ENCODE assay signal across 20 cellular contexts in the genomic region with DNA sequence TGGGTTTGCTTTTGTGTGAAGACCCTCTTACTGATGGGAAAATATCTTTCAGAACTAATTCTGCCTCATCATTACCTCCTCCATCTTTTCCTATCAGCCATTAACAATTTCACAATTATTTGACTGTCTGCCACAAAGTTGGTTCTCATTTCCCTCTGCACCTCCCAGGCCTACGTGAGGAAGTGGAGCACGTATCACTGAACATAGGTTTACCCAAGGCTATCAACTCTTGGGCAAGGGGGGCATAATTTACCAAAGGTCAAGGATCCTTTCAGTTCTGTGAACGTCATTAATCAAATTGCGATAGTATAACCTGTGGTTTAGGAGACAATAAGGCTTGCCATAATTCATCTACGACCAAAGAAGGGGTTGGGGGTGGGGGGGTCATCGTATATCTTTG.
DNase-seq lines count a peak whose midpoint lies in the region; ATAC-seq, FAIRE-seq and TF ChIP-seq lines count a peak whose summit lies in the region.
"Had no signal": no experiment of that assay in that cellular context is flagged by ENCODE, and none has a peak within 500 bp of the region (broad histone marks: within the 10 kb centered on the region; RNA-seq: fewer than 3 reads in every experiment).

No MANE protein-coding gene starts in this region.

- FAIRE-seq in urothelium cell line (lab: Jason Lieb, UNC), result peak; percentile 13
- FAIRE-seq: bronchial epithelial cell, GM18507 had no signal

- no peaks in the 10 kb centered on the region for H3K9me3 Mint-ChIP-seq in stimulated activated naive CD8-positive, alpha-beta T cell treated with anti-CD3 and anti-CD28 coated beads, Interleukin-15, Interleukin-2, amounts not matched to agents 100 ng/mL and 50 ng/mL, for 24 hours
- H3K9me3 Mint-ChIP-seq in activated CD8-positive, alpha-beta T cell treated with anti-CD3 and anti-CD28 coated beads, Interleukin-2, amount 10 ng/mL, durations not matched to agents 7 days and 5 days (ENCODE audit: insufficient read depth), result no peaks in the 10 kb centered on the region
- H3K9me3 Mint-ChIP-seq in endothelial cell (ENCODE audit: unreplicated experiment), result no peaks in the 10 kb centered on the region
- H3K9me3 Mint-ChIP-seq: H9 had no signal

- CTCF ChIA-PET in activated CD8-positive, alpha-beta T cell treated with anti-CD3 and anti-CD28 coated beads, Interleukin-2, amount 10 ng/mL, durations not matched to agents 7 days and 5 days (lab: Charles Lee), result interaction anchor here (1.0 to 2.1 kb wide), 4 partner anchors 10 to 78 kb away, joined by 3 to 18 read pairs (median 4); no protein-coding TSS in a partner anchor

- peak overlapping the region; percentile 33 for H3K4me3 Mint-ChIP-seq in stimulated activated naive CD8-positive, alpha-beta T cell treated with anti-CD3 and anti-CD28 coated beads, Interleukin-15, Interleukin-2, amounts not matched to agents 100 ng/mL and 50 ng/mL, for 24 hours
- no peak overlapping the region for H3K4me3 Mint-ChIP-seq in activated CD8-positive, alpha-beta T cell treated with anti-CD3 and anti-CD28 coated beads, Interleukin-2, amount 10 ng/mL, durations not matched to agents 7 days and 5 days
- no peak overlapping the region for H3K4me3 Mint-ChIP-seq in endothelial cell (ENCODE audit: unreplicated experiment)
- H3K4me3 Mint-ChIP-seq: H9 had no signal

- TF ChIP-seq CTCF in endothelial cell (IDR thresholded peaks at IDR 0.05; ENCODE audit: unreplicated experiment), result no peak

- H3K27ac Mint-ChIP-seq in stimulated activated naive CD8-positive, alpha-beta T cell treated with anti-CD3 and anti-CD28 coated beads, Interleukin-15, Interleukin-2, amounts not matched to agents 100 ng/mL and 50 ng/mL, for 24 hours, result peak overlapping the region; percentile 89
- H3K27ac Mint-ChIP-seq in activated CD8-positive, alpha-beta T cell treated with anti-CD3 and anti-CD28 coated beads, Interleukin-2, amount 10 ng/mL, durations not matched to agents 7 days and 5 days, result peak overlapping the region; percentile 78
- H3K27ac Mint-ChIP-seq in endothelial cell (ENCODE audit: unreplicated experiment), result no peak overlapping the region
- H3K27ac Mint-ChIP-seq: H9 had no signal

- H3K27me3 Mint-ChIP-seq in stimulated activated naive CD8-positive, alpha-beta T cell treated with anti-CD3 and anti-CD28 coated beads, Interleukin-15, Interleukin-2, amounts not matched to agents 100 ng/mL and 50 ng/mL, for 24 hours, result no peaks in the 10 kb centered on the region
- H3K27me3 Mint-ChIP-seq in activated CD8-positive, alpha-beta T cell treated with anti-CD3 and anti-CD28 coated beads, Interleukin-2, amount 10 ng/mL, durations not matched to agents 7 days and 5 days (ENCODE audit: low read depth), result no peaks in the 10 kb centered on the region
- H3K27me3 Mint-ChIP-seq in endothelial cell (ENCODE audit: unreplicated experiment), result peaks cover 2% of the 10 kb centered on the region

- no peak for ATAC-seq in stimulated activated naive CD8-positive, alpha-beta T cell treated with anti-CD3 and anti-CD28 coated beads, Interleukin-15, Interleukin-2, amounts not matched to agents 100 U/mL and 50 U/mL, for 24 hours
- ATAC-seq in activated CD8-positive, alpha-beta T cell treated with anti-CD3 and anti-CD28 coated beads, Interleukin-2, amount 10 ng/mL, durations not matched to agents 7 days and 5 days, result no peak
- ATAC-seq: left lobe of liver, mucosa of descending colon, upper lobe of right lung had no signal

- no peaks in the 10 kb centered on the region for H3K36me3 Mint-ChIP-seq in stimulated activated naive CD8-positive, alpha-beta T cell treated with anti-CD3 and anti-CD28 coated beads, Interleukin-15, Interleukin-2, amounts not matched to agents 100 ng/mL and 50 ng/mL, for 24 hours (ENCODE audit: low read depth)
- H3K36me3 Mint-ChIP-seq in activated CD8-positive, alpha-beta T cell treated with anti-CD3 and anti-CD28 coated beads, Interleukin-2, amount 10 ng/mL, durations not matched to agents 7 days and 5 days (ENCODE audit: low read depth), result peaks cover 19% of the 10 kb centered on the region
- H3K36me3 Mint-ChIP-seq in endothelial cell (ENCODE audit: low read depth, unreplicated experiment), result no peaks in the 10 kb centered on the region

- DNase-seq in DMS153 (lab: John Stamatoyannopoulos, UW), result peak; percentile 69
- DNase-seq in DMS153 treated with DMSO at 0.1 percent for 48 hours (lab: John Stamatoyannopoulos, UW; ENCODE audit: unreplicated experiment), result no peak
- no peak for DNase-seq in stimulated activated naive CD8-positive, alpha-beta T cell treated with anti-CD3 and anti-CD28 coated beads, Interleukin-15, Interleukin-2, amounts not matched to agents 100 U/mL and 50 U/mL, for 24 hours
- DNase-seq in activated CD8-positive, alpha-beta T cell treated with anti-CD3 and anti-CD28 coated beads, Interleukin-2, amount 10 ng/mL, durations not matched to agents 7 days and 5 days, result no peak
- DNase-seq in urothelium cell line (ENCODE audit: low spot score), result no peak
- DNase-seq in superior temporal gyrus (ENCODE audit: extremely low spot score), result no peak
- DNase-seq in endothelial cell (ENCODE audit: low spot score), result no peak
- DNase-seq: activated naive CD4-positive, alpha-beta T cell treated with anti-CD3 and anti-CD28 coated beads, Interleukin-2, amount 50 U/mL, for 16 hours; dermis blood vessel endothelial cell; DMS79 treated with DMSO at 0.1 percent for 48 hours; erythroblast; H9; mucosa of descending colon; NCI-H345; stimulated activated naive CD4-positive, alpha-beta T cell treated with Interleukin-2 at 50 U/mL for 16 hours; upper lobe of right lung had no signal

- POLR2A ChIA-PET in activated CD8-positive, alpha-beta T cell treated with anti-CD3 and anti-CD28 coated beads, Interleukin-2, amount 10 ng/mL, durations not matched to agents 7 days and 5 days (lab: Charles Lee), result no interaction called here

- H3K4me1 Mint-ChIP-seq in stimulated activated naive CD8-positive, alpha-beta T cell treated with anti-CD3 and anti-CD28 coated beads, Interleukin-15, Interleukin-2, amounts not matched to agents 100 ng/mL and 50 ng/mL, for 24 hours (ENCODE audit: low read depth), result peaks cover 94% of the 10 kb centered on the region
- H3K4me1 Mint-ChIP-seq in activated CD8-positive, alpha-beta T cell treated with anti-CD3 and anti-CD28 coated beads, Interleukin-2, amount 10 ng/mL, durations not matched to agents 7 days and 5 days (ENCODE audit: low read depth), result peaks cover 95% of the 10 kb centered on the region
- no peaks in the 10 kb centered on the region for H3K4me1 Mint-ChIP-seq in endothelial cell (ENCODE audit: unreplicated experiment)
